ENCODE assay signal across 8 cellular contexts in genomic region chr10:72309290-72310240, GRCh38. TPM values are rescaled to one million over a fixed set of nuclear protein-coding genes. Genes with fewer than 3 reads are reported as not detected.
A peak's percentile ranks its signal among the peaks of the same experiment; 100 is the strongest.
DNase-seq lines count a peak whose midpoint lies in the region; ATAC-seq and TF ChIP-seq lines count a peak whose summit lies in the region.

No MANE protein-coding gene starts in this region.

- no peak overlapping the region for H2BK12ac ChIP-seq in H9 (ENCODE audit: insufficient read length, low read depth, low read length)

- no CpG with 5 or more reads among the region's 21 CpGs for WGBS in H9 (ENCODE audit: extremely low coverage, insufficient read length, low lambda C conversion rate)
- 36 to 48% methylated on average over 21 of the region's 21 CpGs for WGBS in heart right ventricle, 2 donors

- no peaks in the 10 kb centered on the region for H3K23me2 ChIP-seq in H9 (ENCODE audit: insufficient read length, low read depth, low read length, poor library complexity, severe bottlenecking)

- H3K23ac ChIP-seq in H9 (ENCODE audit: insufficient read length, low read depth, low read length) = no peak overlapping the region

- no peak overlapping the region for H3T11ph ChIP-seq in H9 (ENCODE audit: low read length)

- no peak overlapping the region for H2BK120ac ChIP-seq in H9 (ENCODE audit: low read depth, low read length, poor library complexity, severe bottlenecking)

- H3K18ac ChIP-seq in H9 (ENCODE audit: insufficient read length, low read depth, low read length) = no peak overlapping the region

- no peak overlapping the region for H2BK15ac ChIP-seq in H9 (ENCODE audit: low read depth, low read length)

- no peak for TF ChIP-seq CTCF in H9 (conservative IDR thresholded peaks at IDR 0.05)
- no peak for TF ChIP-seq CTCF in activated CD8-positive, alpha-beta T cell treated with anti-CD3 and anti-CD28 coated beads for 36 hours (IDR thresholded peaks at IDR 0.05)
- TF ChIP-seq CTCF in heart right ventricle (IDR thresholded peaks at IDR 0.05) = no peak

- H3K36me3 Mint-ChIP-seq in H9 (ENCODE audit: insufficient read depth in 1 of 3, low read depth in 3 of 3) = no peaks in the 10 kb centered on the region; a peak in 1 of 7 replicates
- no peaks in the 10 kb centered on the region for H3K36me3 Mint-ChIP-seq in activated CD8-positive, alpha-beta T cell treated with anti-CD3 and anti-CD28 coated beads for 36 hours (ENCODE audit: low read depth)

- no peak overlapping the region for H4K5ac ChIP-seq in H9 (ENCODE audit: insufficient read length, low read depth, low read length)

- H3K36me3 ChIP-seq in heart right ventricle = no peaks in the 10 kb centered on the region

- H3K56ac ChIP-seq in H9 (ENCODE audit: insufficient read length, low read depth, low read length) = no peak overlapping the region

- no peak overlapping the region for H3K4ac ChIP-seq in H9 (ENCODE audit: low read depth, low read length)

- H3K4me1 Mint-ChIP-seq in H9 = peaks cover 17 to 19% of the 10 kb centered on the region in 2 experiments
- peaks cover 64% of the 10 kb centered on the region for H3K4me1 Mint-ChIP-seq in activated CD8-positive, alpha-beta T cell treated with anti-CD3 and anti-CD28 coated beads for 36 hours (ENCODE audit: low read depth)

- no peak overlapping the region for H4K91ac ChIP-seq in H9 (ENCODE audit: insufficient read length, low read depth, low read length)

- no peak overlapping the region for H2AFZ ChIP-seq in H9 (ENCODE audit: low read length)

- H3K4me1 ChIP-seq in H9 (ENCODE audit: insufficient read depth, low read length) (peaks cover 9% of the 10 kb centered on the region; the same call in 1 of the 2 replicates), heart right ventricle (peaks cover 21 to 67% (median 46%) of the 10 kb centered on the region in 9 donors)

- no peak overlapping the region for H3K4me2 ChIP-seq in H9 (ENCODE audit: insufficient read depth, insufficient read length, low read length)

- CTCF ChIA-PET in activated CD8-positive, alpha-beta T cell treated with anti-CD3 and anti-CD28 coated beads for 36 hours (lab: Charles Lee) = interaction anchor here (1.0 to 1.7 kb wide), 5 partner anchors 12 to 48 kb away, joined by 3 to 6 read pairs (median 4); no protein-coding TSS in a partner anchor

- H3K27me3 ChIP-seq in H9 (ENCODE audit: insufficient read depth, low read length) (no peaks in the 10 kb centered on the region), heart right ventricle (no peaks in the 10 kb centered on the region)

- H4K8ac ChIP-seq in H9 (replicated peaks; ENCODE audit: insufficient read length, low read depth, low read length) = no peak overlapping the region

- peak overlapping the region in 2 of 3 experiments; percentile 59 to 63; a peak in 2 of 7 replicates for H3K27ac Mint-ChIP-seq in H9
- peak overlapping the region; percentile 86 for H3K27ac Mint-ChIP-seq in activated CD8-positive, alpha-beta T cell treated with anti-CD3 and anti-CD28 coated beads for 36 hours

- no peaks in the 10 kb centered on the region for H3K9me3 ChIP-seq in H9 (ENCODE audit: control insufficient read depth, low read depth, low read length)
- no peaks in the 10 kb centered on the region for H3K9me3 ChIP-seq in heart right ventricle

- H3K27me3 Mint-ChIP-seq in H9 (ENCODE audit: low read depth) = peaks cover 4% of the 10 kb centered on the region
- H3K27me3 Mint-ChIP-seq in activated CD8-positive, alpha-beta T cell treated with anti-CD3 and anti-CD28 coated beads for 36 hours = no peaks in the 10 kb centered on the region

- H3K27ac ChIP-seq in H9 (ENCODE audit: insufficient read length, low read depth, low read length) (no peak overlapping the region), heart right ventricle (peak overlapping the region in 9 of 10 donors; percentile 10 to 80 (median 51))

- no peak overlapping the region for H2BK20ac ChIP-seq in H9 (ENCODE audit: low read depth, low read length, poor library complexity, severe bottlenecking)

- H3K9ac ChIP-seq in H9 (ENCODE audit: extremely low read depth, insufficient read length, low read length) = no peak overlapping the region

- POLR2A ChIA-PET in activated CD8-positive, alpha-beta T cell treated with anti-CD3 and anti-CD28 coated beads for 36 hours (lab: Charles Lee) = interaction anchor here (0.6 to 23.6 kb wide), 10 partner anchors 12 to 225 kb away, joined by 3 to 796 read pairs (median 4); partner anchors contain the start of gene DDIT4

- no peak overlapping the region; a peak in 1 of 5 replicates for H3K4me3 Mint-ChIP-seq in H9
- H3K4me3 Mint-ChIP-seq in activated CD8-positive, alpha-beta T cell treated with anti-CD3 and anti-CD28 coated beads for 36 hours = no peak overlapping the region

- H3K9me3 Mint-ChIP-seq in H9 = no peaks in the 10 kb centered on the region; a peak in 1 of 5 replicates
- no peaks in the 10 kb centered on the region for H3K9me3 Mint-ChIP-seq in activated CD8-positive, alpha-beta T cell treated with anti-CD3 and anti-CD28 coated beads for 36 hours

- no peak overlapping the region for H2BK5ac ChIP-seq in H9 (ENCODE audit: insufficient read length, low read length)

- H2AK5ac ChIP-seq in H9 (ENCODE audit: insufficient read length, low read length) = no peak overlapping the region

- intact Hi-C loops in activated CD8-positive, alpha-beta T cell treated with anti-CD3 and anti-CD28 coated beads for 36 hours (cut with micrococcal nuclease) = no loop called here
- intact Hi-C loops in heart right ventricle (cut with DNase I) = no loop called here
- intact Hi-C loops in posterior vena cava (cut with DNase I) = no loop called here

- no peak overlapping the region for H3K14ac ChIP-seq in H9 (ENCODE audit: insufficient read depth, low read length)

- H3K79me1 ChIP-seq in H9 (ENCODE audit: insufficient read depth, low read depth, low read length, poor library complexity, severe bottlenecking) = no peaks in the 10 kb centered on the region

- ATAC-seq in activated CD8-positive, alpha-beta T cell treated with anti-CD3 and anti-CD28 coated beads for 36 hours = no peak
- ATAC-seq in heart right ventricle = peak; percentile 74 to 93 (median 84)
- ATAC-seq in GM18511 (IDR thresholded peaks at IDR 0.05; ENCODE audit: unreplicated experiment) = no peak

- no peak overlapping the region for H3K4me3 ChIP-seq in heart right ventricle
- H3K4me3 ChIP-seq in skeletal muscle cell (ENCODE audit: low read depth, low read length) = no peak overlapping the region

- H4K20me1 ChIP-seq in H9 (ENCODE audit: control insufficient read depth, insufficient read depth, insufficient read length) = no peaks in the 10 kb centered on the region

- DNase-seq in H9 (no peak), heart right ventricle (peak in 1 of 2 donors; percentile 62), skeletal muscle cell (ENCODE audit: low read depth) (peak; percentile 65), NCI-H524 treated with DMSO at 0.1 percent for 48 hours (lab: John Stamatoyannopoulos, UW) (no peak), posterior vena cava (ENCODE audit: low spot score) (no peak), NK-92 (lab: John Stamatoyannopoulos, UW; ENCODE audit: unreplicated experiment) (no peak)
- DNase-seq in activated CD8-positive, alpha-beta T cell treated with anti-CD3 and anti-CD28 coated beads for 36 hours = peak; percentile 49

- H3K79me2 ChIP-seq in H9 (ENCODE audit: insufficient read depth, low read length) = no peaks in the 10 kb centered on the region

RNA-seq across cellular contexts. Expression of gene DDIT4, which starts 35.8 kb away (rescaled TPM):
- total RNA-seq in H9 (2021) = 82.9 and 84.0 TPM in 2 replicates
- total RNA-seq in activated CD8-positive, alpha-beta T cell treated with anti-CD3 and anti-CD28 coated beads for 36 hours = 1,000 to 10,000 TPM; 1,071 to 1,096 TPM
- total RNA-seq in heart right ventricle = 100 to 1,000 TPM in 1 of 10 donors, 10 to 100 TPM in 9; 13.6 to 102 (median 30.2) TPM
- polyA plus RNA-seq in heart right ventricle = 100 to 1,000 TPM in 1 of 2 donors, 10 to 100 TPM in 1; 64.7 to 135 TPM
- total RNA-seq in posterior vena cava = 100 to 1,000 TPM; 208 to 244 TPM

RNA-seq across cellular contexts. Expression of gene DNAJB12, which starts 45.2 kb away (rescaled TPM):
- 25.9 and 27.6 TPM in 2 replicates for total RNA-seq in H9 (2021)
- 10 to 100 TPM; 17.1 to 17.5 TPM for total RNA-seq in activated CD8-positive, alpha-beta T cell treated with anti-CD3 and anti-CD28 coated beads for 36 hours
- 10 to 100 TPM; 24.4 to 32.8 (median 28.9) TPM for total RNA-seq in heart right ventricle
- polyA plus RNA-seq in heart right ventricle = 10 to 100 TPM; 22.6 to 27.5 TPM
- total RNA-seq in posterior vena cava = 10 to 100 TPM; 25.3 to 26.4 TPM

Comparison
In these comparisons a context has a peak if more than half of its experiments do, and no peak if none do; other contexts are left out.
1. DNase-seq: peak in activated CD8-positive, alpha-beta T cell treated with anti-CD3 and anti-CD28 coated beads for 36 hours (single experiment) and skeletal muscle cell (single experiment); none in H9 (single experiment), NCI-H524 treated with DMSO at 0.1 percent for 48 hours (single experiment), posterior vena cava (single experiment) and NK-92 (single experiment).
2. ATAC-seq: peak in heart right ventricle (8 of 8); none in activated CD8-positive, alpha-beta T cell treated with anti-CD3 and anti-CD28 coated beads for 36 hours (single experiment) and GM18511 (single experiment).
3. RNA of gene DDIT4, which starts 35.8 kb away (total RNA-seq): 1,071 to 1,096 TPM in activated CD8-positive, alpha-beta T cell treated with anti-CD3 and anti-CD28 coated beads for 36 hours; 208 to 244 TPM in posterior vena cava, 82.9 to 84.0 TPM in H9 and 13.6 to 102 TPM in heart right ventricle; every median in the first group is over 4 times any median in the second.